ENCODE assay signal across 8 cellular contexts in genomic region chr12:113185180-113186032, GRCh38. TPM values are rescaled to one million over a fixed set of nuclear protein-coding genes. Genes with fewer than 3 reads are reported as not detected.
DNase-seq lines count a peak whose midpoint lies in the region; ATAC-seq and TF ChIP-seq lines count a peak whose summit lies in the region.

A gene with protein sequence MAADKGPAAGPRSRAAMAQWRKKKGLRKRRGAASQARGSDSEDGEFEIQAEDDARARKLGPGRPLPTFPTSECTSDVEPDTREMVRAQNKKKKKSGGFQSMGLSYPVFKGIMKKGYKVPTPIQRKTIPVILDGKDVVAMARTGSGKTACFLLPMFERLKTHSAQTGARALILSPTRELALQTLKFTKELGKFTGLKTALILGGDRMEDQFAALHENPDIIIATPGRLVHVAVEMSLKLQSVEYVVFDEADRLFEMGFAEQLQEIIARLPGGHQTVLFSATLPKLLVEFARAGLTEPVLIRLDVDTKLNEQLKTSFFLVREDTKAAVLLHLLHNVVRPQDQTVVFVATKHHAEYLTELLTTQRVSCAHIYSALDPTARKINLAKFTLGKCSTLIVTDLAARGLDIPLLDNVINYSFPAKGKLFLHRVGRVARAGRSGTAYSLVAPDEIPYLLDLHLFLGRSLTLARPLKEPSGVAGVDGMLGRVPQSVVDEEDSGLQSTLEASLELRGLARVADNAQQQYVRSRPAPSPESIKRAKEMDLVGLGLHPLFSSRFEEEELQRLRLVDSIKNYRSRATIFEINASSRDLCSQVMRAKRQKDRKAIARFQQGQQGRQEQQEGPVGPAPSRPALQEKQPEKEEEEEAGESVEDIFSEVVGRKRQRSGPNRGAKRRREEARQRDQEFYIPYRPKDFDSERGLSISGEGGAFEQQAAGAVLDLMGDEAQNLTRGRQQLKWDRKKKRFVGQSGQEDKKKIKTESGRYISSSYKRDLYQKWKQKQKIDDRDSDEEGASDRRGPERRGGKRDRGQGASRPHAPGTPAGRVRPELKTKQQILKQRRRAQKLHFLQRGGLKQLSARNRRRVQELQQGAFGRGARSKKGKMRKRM (minus strand): TSS chr12:113185478. CDS start chr12:113185451, 27 bp downstream.
TSS of gene RITA1 (plus strand) at chr12:113185721. CDS start at chr12:113186747, 1,026 bp downstream.

- no peaks in the 10 kb centered on the region for H3K27me3 ChIP-seq in OCI-LY3 (ENCODE audit: low read depth, low read length)

- H3K36me3 ChIP-seq in OCI-LY3 (replicated peaks; ENCODE audit: low read depth, low read length) (peaks cover 32% of the 10 kb centered on the region), mucosa of descending colon (ENCODE audit: low read depth) (no peaks in the 10 kb centered on the region)

- H3K4me3 ChIP-seq in OCI-LY3 (ENCODE audit: low read length) (peak within 1 kb of the TSS; percentile 99), epithelial cell of esophagus (ENCODE audit: low read length) (peak within 1 kb of the TSS; percentile 86), mucosa of descending colon (peak within 1 kb of the TSS; percentile 78)

- H3K4me2 ChIP-seq in OCI-LY3 (ENCODE audit: low read length) = peak within 1 kb of the TSS; percentile 79

- ATAC-seq in GM19455 (IDR thresholded peaks at IDR 0.05; ENCODE audit: unreplicated experiment) = peak; percentile 50
- ATAC-seq in mucosa of descending colon = peak; percentile 91

- peaks cover 23% of the 10 kb centered on the region for H3K4me1 ChIP-seq in OCI-LY3 (ENCODE audit: low read length)
- H3K4me1 ChIP-seq in mucosa of descending colon (ENCODE audit: low read depth) = peaks cover 19% of the 10 kb centered on the region

- H3K79me2 ChIP-seq in OCI-LY3 (ENCODE audit: low read length) = peaks cover 71% of the 10 kb centered on the region

- peak within 1 kb of the TSS; percentile 97 for H3K9ac ChIP-seq in OCI-LY3 (ENCODE audit: low read length)

- H3K9me3 ChIP-seq in OCI-LY3 (ENCODE audit: insufficient read depth, low read length) (no peaks in the 10 kb centered on the region), mucosa of descending colon (no peaks in the 10 kb centered on the region)

- H4K20me1 ChIP-seq in OCI-LY3 (ENCODE audit: insufficient read depth, low read length) = peaks cover 3% of the 10 kb centered on the region; the same call in 1 of the 2 replicates

- peak within 1 kb of the TSS; percentile 82 for H2AFZ ChIP-seq in OCI-LY3 (ENCODE audit: low read depth, low read length)

- intact Hi-C loops in mucosa of descending colon (cut with DNase I, micrococcal nuclease) = no loop called here

- peak; percentile 44 for DNase-seq in COLO829 (ENCODE audit: low spot score)
- peak; percentile 63 for DNase-seq in HPDE6-E6E7 (ENCODE audit: extremely low spot score)
- DNase-seq in activated T-cell treated with anti-CD3 and anti-CD28 coated beads for 24 hours (ENCODE audit: low read depth) = peak; percentile 75
- peak; percentile 80 for DNase-seq in epithelial cell of esophagus (ENCODE audit: low read depth)
- peak; percentile 87 to 88 (median 87) for DNase-seq in mucosa of descending colon
- DNase-seq in stimulated activated CD8-positive, alpha-beta memory T cell treated with anti-CD3 and anti-CD28 coated beads, Interleukin-4, amount 100 ng/mL, for 1 hour (ENCODE audit: low read depth in 2 of 2, low spot score in 1 of 2) = peak; percentile 65 to 66

- H3K27ac ChIP-seq in OCI-LY3 (ENCODE audit: low read length) = peak within 1 kb of the TSS; percentile 87

- no peak for TF ChIP-seq CTCF in OCI-LY3 (IDR thresholded peaks at IDR 0.05; ENCODE audit: low read depth, low read length)
- TF ChIP-seq CTCF in epithelial cell of esophagus (IDR thresholded peaks at IDR 0.05; ENCODE audit: insufficient read depth, low read depth, low read length, missing control alignments) = no peak
- no peak for TF ChIP-seq CTCF in mucosa of descending colon (IDR thresholded peaks at IDR 0.05)

RNA-seq across cellular contexts. Expression of the first gene that starts in this region (rescaled TPM):
- total RNA-seq in mucosa of descending colon = 10 to 100 TPM; 46.4 to 60.6 (median 53.2) TPM

RNA-seq across cellular contexts. Expression of gene RITA1, which starts in this region (rescaled TPM):
- total RNA-seq in mucosa of descending colon = 10 to 100 TPM; 13.0 to 17.0 (median 14.9) TPM

Comparison
In these comparisons a context has a peak if more than half of its experiments do, and no peak if none do; other contexts are left out.
1. Peak in every context shown above with its lines: DNase-seq, ATAC-seq, H3K4me3 ChIP-seq and H3K27ac ChIP-seq.